29 cellular contexts compared by ENCODE assay signal in genomic region chr3:139202959-139203349, GRCh38.
"Had no signal": no experiment of that assay in that cellular context is flagged by ENCODE, and none has a peak within 500 bp of the region (broad histone marks: within the 10 kb centered on the region; RNA-seq: fewer than 3 reads in every experiment).

No MANE protein-coding gene starts in this region.

- H3K4me2 ChIP-seq: hepatocyte had no signal

- H3K4me3 ChIP-seq: ascending aorta, coronary artery, esophagus muscularis mucosa, gastroesophageal sphincter, heart right ventricle, hepatocyte had no signal

- H2AFZ ChIP-seq: hepatocyte had no signal

- H3K27ac Mint-ChIP-seq: activated CD4-positive, alpha-beta memory T cell treated with anti-CD3 and anti-CD28 coated beads for 36 hours; activated CD4-positive, alpha-beta T cell treated with anti-CD3 and anti-CD28 coated beads for 36 hours; activated CD4-positive, alpha-beta T cell treated with anti-CD3 and anti-CD28 coated beads, Interleukin-2, amount 10 ng/mL, durations not matched to agents 24 days and 14 days; activated CD8-positive, alpha-beta memory T cell treated with anti-CD3 and anti-CD28 coated beads, Interleukin-2, amount 10 ng/mL, durations not matched to agents 7 days and 5 days; activated CD8-positive, alpha-beta T cell treated with anti-CD3 and anti-CD28 coated beads, Interleukin-2, amount 10 ng/mL, durations not matched to agents 7 days and 5 days; activated naive CD4-positive, alpha-beta T cell treated with anti-CD3 and anti-CD28 coated beads, Interleukin-2, amount 10 ng/mL, durations not matched to agents 7 days and 5 days; activated naive CD4-positive, alpha-beta T cell treated with anti-CD3 and anti-CD28 coated beads, Interleukin-2, amount 50 U/mL, for 72 hours; activated naive CD8-positive, alpha-beta T cell treated with anti-CD3 and anti-CD28 coated beads, Interleukin-2, amount 10 ng/mL, durations not matched to agents 7 days and 5 days; activated T-cell treated with anti-CD3 and anti-CD28 coated beads, Interleukin-2, amount 50 U/mL, for 24 hours; activated T-cell treated with anti-CD3 and anti-CD28 coated beads, Interleukin-2, amount 50 U/mL, for 72 hours; dendritic cell treated with granulocyte-macrophage colony-stimulating factor and Interleukin-4, amounts not matched to agents 40 ng/mL and 50 ng/mL, for 4 days; endodermal cell had no signal

- H3K4me1 ChIP-seq: ascending aorta, foreskin keratinocyte had no signal

- H3K9me3 ChIP-seq: ascending aorta, esophagus muscularis mucosa, gastroesophageal sphincter, heart right ventricle had no signal

- H3K27ac ChIP-seq: ascending aorta, brain microvascular endothelial cell, coronary artery, dorsolateral prefrontal cortex, esophagus muscularis mucosa, foreskin keratinocyte, gastroesophageal sphincter, heart right ventricle, hepatocyte had no signal

- H3K9me3 Mint-ChIP-seq: activated CD4-positive, alpha-beta memory T cell treated with anti-CD3 and anti-CD28 coated beads for 36 hours; activated CD4-positive, alpha-beta T cell treated with anti-CD3 and anti-CD28 coated beads, Interleukin-2, amount 10 ng/mL, durations not matched to agents 24 days and 14 days; activated naive CD4-positive, alpha-beta T cell treated with anti-CD3 and anti-CD28 coated beads, Interleukin-2, amount 10 ng/mL, durations not matched to agents 7 days and 5 days; activated naive CD4-positive, alpha-beta T cell treated with anti-CD3 and anti-CD28 coated beads, Interleukin-2, amount 50 U/mL, for 72 hours; activated naive CD8-positive, alpha-beta T cell treated with anti-CD3 and anti-CD28 coated beads, Interleukin-2, amount 10 ng/mL, durations not matched to agents 7 days and 5 days; activated T-cell treated with anti-CD3 and anti-CD28 coated beads, Interleukin-2, amount 50 U/mL, for 24 hours; activated T-cell treated with anti-CD3 and anti-CD28 coated beads, Interleukin-2, amount 50 U/mL, for 72 hours; dendritic cell treated with granulocyte-macrophage colony-stimulating factor and Interleukin-4, amounts not matched to agents 40 ng/mL and 50 ng/mL, for 4 days had no signal

- H3K27me3 Mint-ChIP-seq: dendritic cell treated with granulocyte-macrophage colony-stimulating factor and Interleukin-4, amounts not matched to agents 40 ng/mL and 50 ng/mL, for 4 days had no signal

- H3K36me3 ChIP-seq: ascending aorta, brain microvascular endothelial cell, esophagus muscularis mucosa, gastroesophageal sphincter, heart right ventricle had no signal

- H3K27me3 ChIP-seq: ascending aorta, brain microvascular endothelial cell, esophagus muscularis mucosa, gastroesophageal sphincter, heart right ventricle had no signal

- H3K36me3 Mint-ChIP-seq: activated CD4-positive, alpha-beta memory T cell treated with anti-CD3 and anti-CD28 coated beads for 36 hours; activated CD8-positive, alpha-beta memory T cell treated with anti-CD3 and anti-CD28 coated beads, Interleukin-2, amount 10 ng/mL, durations not matched to agents 7 days and 5 days; activated naive CD4-positive, alpha-beta T cell treated with anti-CD3 and anti-CD28 coated beads, Interleukin-2, amount 10 ng/mL, durations not matched to agents 7 days and 5 days; activated naive CD4-positive, alpha-beta T cell treated with anti-CD3 and anti-CD28 coated beads, Interleukin-2, amount 50 U/mL, for 72 hours; activated naive CD8-positive, alpha-beta T cell treated with anti-CD3 and anti-CD28 coated beads, Interleukin-2, amount 10 ng/mL, durations not matched to agents 7 days and 5 days had no signal

- DNase-seq: activated CD4-positive, CD25-positive, alpha-beta regulatory T cell; activated CD4-positive, CD25-positive, alpha-beta regulatory T cell treated with anti-CD3 and anti-CD28 coated beads, Interleukin-2, amount 50 U/mL, for 72 hours; activated CD8-positive, alpha-beta memory T cell treated with anti-CD3 and anti-CD28 coated beads, Interleukin-2, amount 50 U/mL, for 48 hours; activated gamma-delta T cell; activated naive CD4-positive, alpha-beta T cell; activated T-cell treated with anti-CD3 and anti-CD28 coated beads for 4 hours; activated T-cell treated with anti-CD3 and anti-CD28 coated beads, Interleukin-2, amount 50 U/mL, for 24 hours; brain microvascular endothelial cell; effector memory CD4-positive, alpha-beta T cell had no signal

- ATAC-seq: activated CD4-positive, alpha-beta T cell treated with anti-CD3 and anti-CD28 coated beads for 36 hours; gastroesophageal sphincter had no signal

- H3K4me3 Mint-ChIP-seq: activated CD4-positive, alpha-beta memory T cell treated with anti-CD3 and anti-CD28 coated beads for 36 hours; activated CD4-positive, alpha-beta T cell treated with anti-CD3 and anti-CD28 coated beads for 36 hours; activated CD4-positive, alpha-beta T cell treated with anti-CD3 and anti-CD28 coated beads, Interleukin-2, amount 10 ng/mL, durations not matched to agents 24 days and 14 days; activated CD8-positive, alpha-beta memory T cell treated with anti-CD3 and anti-CD28 coated beads, Interleukin-2, amount 10 ng/mL, durations not matched to agents 7 days and 5 days; activated CD8-positive, alpha-beta T cell treated with anti-CD3 and anti-CD28 coated beads, Interleukin-2, amount 10 ng/mL, durations not matched to agents 7 days and 5 days; activated naive CD4-positive, alpha-beta T cell treated with anti-CD3 and anti-CD28 coated beads, Interleukin-2, amount 10 ng/mL, durations not matched to agents 7 days and 5 days; activated naive CD8-positive, alpha-beta T cell treated with anti-CD3 and anti-CD28 coated beads, Interleukin-2, amount 10 ng/mL, durations not matched to agents 7 days and 5 days; activated T-cell treated with anti-CD3 and anti-CD28 coated beads, Interleukin-2, amount 50 U/mL, for 24 hours; activated T-cell treated with anti-CD3 and anti-CD28 coated beads, Interleukin-2, amount 50 U/mL, for 72 hours; central memory CD8-positive, alpha-beta T cell; dendritic cell treated with granulocyte-macrophage colony-stimulating factor and Interleukin-4, amounts not matched to agents 40 ng/mL and 50 ng/mL, for 4 days; endodermal cell had no signal

- H3K4me1 Mint-ChIP-seq: activated CD4-positive, alpha-beta T cell treated with anti-CD3 and anti-CD28 coated beads for 36 hours; activated CD4-positive, alpha-beta T cell treated with anti-CD3 and anti-CD28 coated beads, Interleukin-2, amount 10 ng/mL, durations not matched to agents 24 days and 14 days; activated CD8-positive, alpha-beta memory T cell treated with anti-CD3 and anti-CD28 coated beads, Interleukin-2, amount 10 ng/mL, durations not matched to agents 7 days and 5 days; activated naive CD4-positive, alpha-beta T cell treated with anti-CD3 and anti-CD28 coated beads, Interleukin-2, amount 10 ng/mL, durations not matched to agents 7 days and 5 days; central memory CD8-positive, alpha-beta T cell had no signal

- H3K79me2 ChIP-seq: hepatocyte had no signal
